Comparison of ENCODE assay signal across 27 cellular contexts in the genomic region with DNA sequence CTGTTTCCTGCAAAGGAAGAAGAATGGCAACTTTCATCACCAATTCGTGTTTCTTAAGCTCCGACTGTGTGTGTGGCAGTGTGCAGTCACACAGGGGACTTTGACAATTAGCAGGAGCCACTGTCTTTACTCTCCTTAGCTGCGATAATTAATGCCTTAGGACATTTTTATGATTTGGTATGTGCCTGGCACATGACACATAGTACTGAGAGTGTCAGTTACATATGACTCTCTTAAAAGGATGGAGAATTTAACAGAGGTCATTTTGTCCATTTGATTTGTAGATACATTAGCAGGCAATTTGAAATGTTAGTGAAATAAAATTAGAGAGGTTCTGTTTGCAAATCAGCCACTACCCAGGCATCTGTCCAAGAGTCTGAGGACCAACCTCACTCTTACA.
"Had no signal": no experiment of that assay in that cellular context is flagged by ENCODE, and none has a peak within 500 bp of the region (broad histone marks: within the 10 kb centered on the region; RNA-seq: fewer than 3 reads in every experiment).

No MANE protein-coding gene starts in this region.

- H3K79me2 ChIP-seq: parathyroid adenoma had no signal

- H3K4me3 ChIP-seq: coronary artery, lung, mucosa of descending colon, neural progenitor cell, prostate gland, right atrium auricular region, stomach, thyroid gland had no signal

- H3K4me2 ChIP-seq: neural progenitor cell had no signal

- H3K27me3 ChIP-seq: neural progenitor cell, right atrium auricular region, thyroid gland had no signal

- H3K4me3 Mint-ChIP-seq: immature natural killer cell; memory B cell; mesothelial cell of epicardium; natural killer cell treated with Interleukin-12 subunit alpha and Interleukin-12 subunit beta and Interleukin-15 and Interleukin-18, amount 100 ng/mL, for 72 hours; neural progenitor cell; stimulated activated effector memory CD8-positive, alpha-beta T cell treated with anti-CD3 and anti-CD28 coated beads, Interleukin-12 subunit alpha, Interleukin-12 subunit beta, amount 100 ng/mL, for 72 hours had no signal

- H3K36me3 Mint-ChIP-seq: immature natural killer cell; mesothelial cell of epicardium; natural killer cell treated with Interleukin-12 subunit alpha and Interleukin-12 subunit beta and Interleukin-15 and Interleukin-18, amount 100 ng/mL, for 72 hours; neural progenitor cell; stimulated activated effector memory CD8-positive, alpha-beta T cell treated with anti-CD3 and anti-CD28 coated beads, Interleukin-12 subunit alpha, Interleukin-12 subunit beta, amount 100 ng/mL, for 72 hours had no signal

- H3K9me3 ChIP-seq: mucosa of descending colon, prostate gland, right atrium auricular region, thyroid gland had no signal

- DNase-seq: dermis blood vessel endothelial cell; foreskin melanocyte; hypothalamus; immature natural killer cell; islet precursor cell; kidney glomerular epithelial cell; left colon; mucosa of descending colon; naive B cell; stimulated activated CD4-positive, alpha-beta T cell treated with anti-CD3 and anti-CD28 coated beads, Interleukin-2, amount 100 ng/mL, for 24 hours; stimulated activated CD4-positive, alpha-beta T cell treated with anti-CD3 and anti-CD28 coated beads, Interleukin-4, amount 100 ng/mL, for 24 hours; stimulated activated naive CD4-positive, alpha-beta T cell treated with Interleukin-2 at 50 U/mL for 16 hours; stomach; thyroid gland had no signal

- H2AFZ ChIP-seq: neural progenitor cell, parathyroid adenoma had no signal

- ATAC-seq: esophagus mucosa; left colon; mucosa of descending colon; natural killer cell treated with Interleukin-12 subunit alpha and Interleukin-12 subunit beta and Interleukin-15 and Interleukin-18, amount 100 ng/mL, for 72 hours; sciatic nerve; stimulated activated effector memory CD8-positive, alpha-beta T cell treated with anti-CD3 and anti-CD28 coated beads, Interleukin-12 subunit alpha, Interleukin-12 subunit beta, amount 100 ng/mL, for 72 hours had no signal

- H3K4me1 Mint-ChIP-seq: immature natural killer cell; memory B cell; mesothelial cell of epicardium; naive B cell; neural progenitor cell; stimulated activated effector memory CD8-positive, alpha-beta T cell treated with anti-CD3 and anti-CD28 coated beads, Interleukin-12 subunit alpha, Interleukin-12 subunit beta, amount 100 ng/mL, for 72 hours had no signal

- H3K27ac ChIP-seq: coronary artery, epithelial cell of prostate, neural progenitor cell, parathyroid adenoma, prostate gland, right atrium auricular region, stomach, thyroid gland had no signal

- H3K27ac Mint-ChIP-seq: immature natural killer cell; memory B cell; mesothelial cell of epicardium; naive B cell; natural killer cell treated with Interleukin-12 subunit alpha and Interleukin-12 subunit beta and Interleukin-15 and Interleukin-18, amount 100 ng/mL, for 72 hours; neural progenitor cell; stimulated activated effector memory CD8-positive, alpha-beta T cell treated with anti-CD3 and anti-CD28 coated beads, Interleukin-12 subunit alpha, Interleukin-12 subunit beta, amount 100 ng/mL, for 72 hours had no signal

- H3K9ac ChIP-seq: neural progenitor cell, parathyroid adenoma had no signal

- H3K36me3 ChIP-seq: neural progenitor cell, prostate gland, right atrium auricular region, stomach, thyroid gland had no signal

- H3K4me1 ChIP-seq: neural progenitor cell, parathyroid adenoma, prostate gland, right atrium auricular region, stomach, thyroid gland had no signal
